21 cellular contexts compared by ENCODE assay signal in the genomic region with DNA sequence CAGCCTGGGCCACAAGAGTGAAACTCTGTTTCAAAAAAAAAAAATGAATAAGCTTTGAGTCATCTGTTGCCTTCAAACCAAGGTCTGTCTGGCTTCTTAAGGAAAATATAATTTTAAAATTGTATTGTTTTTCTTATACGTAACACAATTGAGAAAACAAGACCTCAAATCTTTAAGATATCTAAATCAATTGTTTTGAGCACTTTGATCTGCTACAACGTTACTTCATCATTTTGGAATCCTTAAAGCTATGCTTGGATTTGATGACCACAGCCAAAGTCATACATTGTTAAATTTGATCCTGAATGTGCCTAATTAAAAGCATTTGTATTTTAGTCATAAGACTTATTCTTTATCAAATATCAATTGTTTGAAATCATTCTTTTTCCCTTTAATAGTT.
"Had no signal": no experiment of that assay in that cellular context is flagged by ENCODE, and none has a peak within 500 bp of the region (broad histone marks: within the 10 kb centered on the region; RNA-seq: fewer than 3 reads in every experiment).

No MANE protein-coding gene starts in this region.

- H3K36me3 ChIP-seq: brain microvascular endothelial cell, colonic mucosa, neutrophil, pancreas, right lobe of liver, suprapubic skin had no signal

- H3K4me3 ChIP-seq: colonic mucosa, lung, pancreas, right lobe of liver, smooth muscle cell, suprapubic skin had no signal

- H3K9me3 ChIP-seq: colonic mucosa, neutrophil, pancreas, right lobe of liver, suprapubic skin had no signal

- ATAC-seq: activated CD8-positive, alpha-beta T cell treated with anti-CD3 and anti-CD28 coated beads, Interleukin-2, amount 10 ng/mL, durations not matched to agents 7 days and 5 days; natural killer cell treated with Interleukin-12 subunit alpha and Interleukin-12 subunit beta and Interleukin-15 and Interleukin-18, amount 100 ng/mL, for 72 hours; pancreas; right lobe of liver; stimulated activated naive CD8-positive, alpha-beta T cell treated with anti-CD3 and anti-CD28 coated beads, Interleukin-15, amount 100 ng/mL, for 72 hours had no signal

- H3K27me3 ChIP-seq: brain microvascular endothelial cell, colonic mucosa, neutrophil, pancreas, right lobe of liver, suprapubic skin had no signal

- H3K4me1 ChIP-seq: colonic mucosa, right lobe of liver, suprapubic skin had no signal

- DNase-seq: activated B cell treated with CpG ODN at 0.5 μM for 24 hours; activated CD4-positive, alpha-beta T cell treated with anti-CD3 and anti-CD28 coated beads, Interleukin-2, amount 10 ng/mL, durations not matched to agents 24 days and 14 days; activated CD8-positive, alpha-beta T cell treated with anti-CD3 and anti-CD28 coated beads, Interleukin-2, amount 10 ng/mL, durations not matched to agents 7 days and 5 days; activated naive CD4-positive, alpha-beta T cell treated with Interleukin-2 at 50 U/mL for 16 hours; activated naive CD8-positive, alpha-beta T cell treated with anti-CD3 and anti-CD28 coated beads, Interleukin-2, amount 10 ng/mL, durations not matched to agents 7 days and 5 days; activated T-cell treated with anti-CD3 and anti-CD28 coated beads, Interleukin-2, amount 50 U/mL, for 24 hours; anterior cingulate cortex; brain microvascular endothelial cell; colonic mucosa; hypothalamus; pancreas; right lobe of liver; stimulated activated CD4-positive, alpha-beta T cell treated with anti-CD3 and anti-CD28 coated beads, Interleukin-4, amount 100 ng/mL, for 1 hour; stimulated activated naive CD8-positive, alpha-beta T cell treated with anti-CD3 and anti-CD28 coated beads, Interleukin-15, amount 100 ng/mL, for 72 hours; T-helper 1 cell; T-helper 9 cell had no signal
